In genomic region chr17:47957591-47958490, GRCh38 we compare ENCODE assay signal across 10 cellular contexts. TPM values are rescaled to one million over a fixed set of nuclear protein-coding genes. Genes with fewer than 3 reads are reported as not detected.
DNase-seq lines count a peak whose midpoint lies in the region; ATAC-seq and TF ChIP-seq lines count a peak whose summit lies in the region.
"Had no signal": no experiment of that assay in that cellular context is flagged by ENCODE, and none has a peak within 500 bp of the region (broad histone marks: within the 10 kb centered on the region; RNA-seq: fewer than 3 reads in every experiment).

Gene PRR15L, minus strand, starts transcription at chr17:47957883. Its CDS starts 4,649 bp downstream, at chr17:47953234.

- TF ChIP-seq CTCF in brain (conservative IDR thresholded peaks at IDR 0.05) (no peak), lung (IDR thresholded peaks at IDR 0.05; ENCODE audit: control extremely low read depth, extremely low read depth) (no peak)

- H3K36me3 Mint-ChIP-seq in brain: no peaks in the 10 kb centered on the region
- peaks cover 1% of the 10 kb centered on the region for H3K36me3 Mint-ChIP-seq in activated CD8-positive, alpha-beta T cell treated with anti-CD3 and anti-CD28 coated beads, Interleukin-2, amount 10 ng/mL, durations not matched to agents 7 days and 5 days (ENCODE audit: low read depth)

- H3K36me3 ChIP-seq in lung (ENCODE audit: control insufficient read depth in 2 of 2, insufficient read depth in 2 of 2, low read length in 2 of 2) (no peaks in the 10 kb centered on the region), aorta (ENCODE audit: control insufficient read depth in 1 of 2, insufficient read depth in 2 of 2, low read length in 1 of 2) (peaks cover 0 to 2% of the 10 kb centered on the region in 2 donors)

- H3K4me3 Mint-ChIP-seq in brain: peak within 1 kb of the TSS in 1 of 5 experiments; percentile 69
- no peak within 1 kb of the TSS for H3K4me3 Mint-ChIP-seq in activated CD8-positive, alpha-beta T cell treated with anti-CD3 and anti-CD28 coated beads, Interleukin-2, amount 10 ng/mL, durations not matched to agents 7 days and 5 days

- DNase-seq in D341Med (ENCODE audit: low spot score) (peak; percentile 42), NCI-H1436 (lab: John Stamatoyannopoulos, UW) (peak; percentile 94), lung (ENCODE audit: low spot score) (peak; percentile 84), aorta (no peak), NCI-H1694 (lab: John Stamatoyannopoulos, UW) (no peak), NCI-H82 (lab: John Stamatoyannopoulos, UW) (no peak)
- no peak for DNase-seq in activated CD8-positive, alpha-beta T cell treated with anti-CD3 and anti-CD28 coated beads, Interleukin-2, amount 10 ng/mL, durations not matched to agents 7 days and 5 days
- DNase-seq: stimulated activated naive CD4-positive, alpha-beta T cell treated with Interleukin-2 at 50 U/mL for 16 hours had no signal

- peak within 1 kb of the TSS in 1 of 5 experiments; percentile 49 for H3K27ac Mint-ChIP-seq in brain
- H3K27ac Mint-ChIP-seq in activated CD8-positive, alpha-beta T cell treated with anti-CD3 and anti-CD28 coated beads, Interleukin-2, amount 10 ng/mL, durations not matched to agents 7 days and 5 days: no peak within 1 kb of the TSS

- peak within 1 kb of the TSS in 1 of 2 donors; percentile 89 for H3K27ac ChIP-seq in lung (ENCODE audit: low read depth in 1 of 2, low read length in 1 of 2)
- no peak within 1 kb of the TSS for H3K27ac ChIP-seq in aorta (ENCODE audit: low read depth in 1 of 2, low read length in 2 of 2)

- H3K9me3 ChIP-seq in lung (ENCODE audit: control insufficient read depth in 2 of 2, insufficient read depth in 1 of 2, low read length in 1 of 2): no peaks in the 10 kb centered on the region
- H3K9me3 ChIP-seq in aorta (ENCODE audit: control insufficient read depth, low read length): no peaks in the 10 kb centered on the region

- no peaks in the 10 kb centered on the region for H3K4me1 Mint-ChIP-seq in brain
- no peaks in the 10 kb centered on the region for H3K4me1 Mint-ChIP-seq in activated CD8-positive, alpha-beta T cell treated with anti-CD3 and anti-CD28 coated beads, Interleukin-2, amount 10 ng/mL, durations not matched to agents 7 days and 5 days (ENCODE audit: low read depth)

- ATAC-seq in lung (ENCODE audit: insufficient read depth, low FRiP score): peak; percentile 55
- ATAC-seq in aorta (ENCODE audit: low FRiP score): no peak
- ATAC-seq in activated CD8-positive, alpha-beta T cell treated with anti-CD3 and anti-CD28 coated beads, Interleukin-2, amount 10 ng/mL, durations not matched to agents 7 days and 5 days: no peak

- POLR2A ChIA-PET in activated CD8-positive, alpha-beta T cell treated with anti-CD3 and anti-CD28 coated beads, Interleukin-2, amount 10 ng/mL, durations not matched to agents 7 days and 5 days (lab: Charles Lee): interaction anchor here (1.2 to 1.6 kb wide), 2 partner anchors 13 to 62 kb away, joined by 3 to 4 read pairs; partner anchors contain the start of gene CDK5RAP3

- WGBS in lung, 2 donors: 54 to 74% methylated on average over 16 of the region's 16 CpGs
- 48 to 55% methylated on average over 16 of the region's 16 CpGs for WGBS in aorta, 2 donors

- H3K27me3 ChIP-seq in lung (ENCODE audit: control insufficient read depth, insufficient read depth): no peaks in the 10 kb centered on the region
- no peaks in the 10 kb centered on the region for H3K27me3 ChIP-seq in aorta (ENCODE audit: control insufficient read depth in 1 of 2, insufficient read depth in 2 of 2, low read length in 1 of 2)

- peaks cover 39% of the 10 kb centered on the region for H3K27me3 Mint-ChIP-seq in brain
- H3K27me3 Mint-ChIP-seq in activated CD8-positive, alpha-beta T cell treated with anti-CD3 and anti-CD28 coated beads, Interleukin-2, amount 10 ng/mL, durations not matched to agents 7 days and 5 days (ENCODE audit: low read depth): no peaks in the 10 kb centered on the region

- no peaks in the 10 kb centered on the region for H3K9me3 Mint-ChIP-seq in brain
- no peaks in the 10 kb centered on the region for H3K9me3 Mint-ChIP-seq in activated CD8-positive, alpha-beta T cell treated with anti-CD3 and anti-CD28 coated beads, Interleukin-2, amount 10 ng/mL, durations not matched to agents 7 days and 5 days (ENCODE audit: insufficient read depth)

- peak within 1 kb of the TSS; percentile 54 for H3K4me3 ChIP-seq in lung
- no peak within 1 kb of the TSS for H3K4me3 ChIP-seq in aorta (ENCODE audit: low read length in 2 of 2)

- H3K4me1 ChIP-seq in lung (ENCODE audit: control insufficient read depth in 2 of 2, insufficient read depth in 2 of 2, low read length in 2 of 2) (no peaks in the 10 kb centered on the region), aorta (ENCODE audit: control insufficient read depth in 1 of 2, insufficient read depth in 2 of 2, low read length in 2 of 2) (no peaks in the 10 kb centered on the region)

- CTCF ChIA-PET in activated CD8-positive, alpha-beta T cell treated with anti-CD3 and anti-CD28 coated beads, Interleukin-2, amount 10 ng/mL, durations not matched to agents 7 days and 5 days (lab: Charles Lee): interaction anchor here (1.1 to 7.7 kb wide), 3 partner anchors 9 to 12 kb away, joined by 5 to 52 read pairs (median 44); partner anchors contain the start of gene CDK5RAP3

- intact Hi-C loops in aorta (cut with DNase I): no loop called here

RNA-seq across cellular contexts. Expression of gene PRR15L, which starts in this region (rescaled TPM):
- polyA plus RNA-seq in brain (ENCODE audit: insufficient read depth, low read depth, low replicate concordance) (30.5 TPM), lung (10 to 100 TPM; 64.2 to 98.5 TPM), aorta (10 to 100 TPM in 1 of 2 donors, under 1 TPM in 1; 0.87 to 43.5 TPM)
- total RNA-seq in lung (10 to 100 TPM; 59.5 to 86.9 TPM), aorta (not detected)
- total RNA-seq in activated CD8-positive, alpha-beta T cell treated with anti-CD3 and anti-CD28 coated beads, Interleukin-2, amount 10 ng/mL, durations not matched to agents 7 days and 5 days: not detected
- total RNA-seq: skeletal muscle tissue had no signal

Comparison
In these comparisons a context has a peak if more than half of its experiments do, and no peak if none do; other contexts are left out.
1. RNA of gene PRR15L (total RNA-seq): 59.5 to 86.9 TPM in lung; not detected in aorta and not detected in activated CD8-positive, alpha-beta T cell treated with anti-CD3 and anti-CD28 coated beads, Interleukin-2, amount 10 ng/mL, durations not matched to agents 7 days and 5 days; every median in the first group is over 10 times any median in the second.
2. DNase-seq: peak in D341Med (single experiment), NCI-H1436 (single experiment) and lung (single experiment); none in aorta (0 of 2), NCI-H1694 (single experiment), NCI-H82 (single experiment) and activated CD8-positive, alpha-beta T cell treated with anti-CD3 and anti-CD28 coated beads, Interleukin-2, amount 10 ng/mL, durations not matched to agents 7 days and 5 days (single experiment).